ENCODE assay signal across 8 cellular contexts in the genomic region with DNA sequence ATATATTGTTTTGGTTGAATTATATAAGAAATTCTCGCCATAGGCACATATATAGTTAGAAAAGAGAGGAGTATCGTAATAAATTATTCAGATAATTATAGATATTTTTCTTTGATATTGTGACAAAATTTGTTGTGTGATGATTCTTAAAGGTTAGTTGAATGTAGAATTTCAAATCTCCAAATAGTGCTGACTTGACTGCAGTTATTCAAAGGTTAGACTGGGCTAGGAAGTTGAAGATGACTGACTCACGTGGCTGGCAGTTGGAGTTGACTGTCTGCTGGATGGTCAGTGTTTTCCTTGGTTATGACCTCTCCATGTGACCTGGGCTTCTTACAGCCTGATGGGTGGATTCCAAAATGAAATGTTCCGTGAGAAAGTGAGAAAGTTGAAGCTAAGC. TPM values are rescaled to one million over a fixed set of nuclear protein-coding genes. Genes with fewer than 3 reads are reported as not detected.
"Had no signal": no experiment of that assay in that cellular context is flagged by ENCODE, and none has a peak within 500 bp of the region (broad histone marks: within the 10 kb centered on the region; RNA-seq: fewer than 3 reads in every experiment).

No MANE protein-coding gene starts in this region.

- FAIRE-seq: HTR-8/SVneo, K562 had no signal

- H3K9ac ChIP-seq: KMS-11 had no signal

- DNase-seq: IMR-90, KBM-7, KG1 had no signal

- H3K36me3 Mint-ChIP-seq: IgD-negative memory B cell had no signal

- H3K4me3 ChIP-seq: K562 had no signal

- H3K27ac Mint-ChIP-seq: IgD-negative memory B cell had no signal

- H3K27ac ChIP-seq: HL-60, KMS-11 had no signal

- H3K4me1 Mint-ChIP-seq: IgD-negative memory B cell had no signal

- H3K27me3 Mint-ChIP-seq: IgD-negative memory B cell had no signal

- ATAC-seq: K562 had no signal

- H3K4me2 ChIP-seq: KMS-11 had no signal

- H3K4me3 Mint-ChIP-seq: IgD-negative memory B cell had no signal

RNA-seq across cellular contexts. Expression of a gene that starts 55.3 kb away (rescaled TPM):
- polyA plus RNA-seq: IgD-negative memory B cell, K562 had no signal
